22 cellular contexts compared by ENCODE assay signal in genomic region chr11:62413060-62413696, GRCh38. TPM values are rescaled to one million over a fixed set of nuclear protein-coding genes. Genes with fewer than 3 reads are reported as not detected.
A peak's percentile ranks its signal among the peaks of the same experiment; 100 is the strongest.
DNase-seq lines count a peak whose midpoint lies in the region; ATAC-seq and TF ChIP-seq lines count a peak whose summit lies in the region.
"Had no signal": no experiment of that assay in that cellular context is flagged by ENCODE, and none has a peak within 500 bp of the region (broad histone marks: within the 10 kb centered on the region; RNA-seq: fewer than 3 reads in every experiment).

No MANE protein-coding gene starts in this region.

- H3K36me3 ChIP-seq in esophagus squamous epithelium = no peaks in the 10 kb centered on the region
- no peaks in the 10 kb centered on the region for H3K36me3 ChIP-seq in tibial nerve
- H3K36me3 ChIP-seq: BE2C, HAP-1 had no signal

- TF ChIP-seq EP300 in tibial nerve (IDR thresholded peaks at IDR 0.05) = no peak

- H3K4me1 ChIP-seq in esophagus squamous epithelium = peaks cover 26 to 74% (median 31%) of the 10 kb centered on the region in 3 donors
- peaks cover 0 to 14% (median 6%) of the 10 kb centered on the region in 4 donors for H3K4me1 ChIP-seq in tibial nerve
- H3K4me1 ChIP-seq: BE2C, HAP-1 had no signal

- intact Hi-C loops in esophagus squamous epithelium (cut with DNase I) = no loop called here

- TF ChIP-seq POLR2A in esophagus squamous epithelium (IDR thresholded peaks at IDR 0.05) (peak in 1 of 4 donors; percentile 9), tibial nerve (IDR thresholded peaks at IDR 0.05) (no peak)

- H3K27ac ChIP-seq in esophagus squamous epithelium = peak overlapping the region; percentile 77 to 90 (median 81)
- peak overlapping the region in 3 of 4 donors; percentile 62 to 72 (median 64) for H3K27ac ChIP-seq in tibial nerve
- H3K27ac ChIP-seq: 22Rv1, HL-60, SK-N-MC had no signal

- no peaks in the 10 kb centered on the region for H3K9me3 ChIP-seq in esophagus squamous epithelium
- H3K9me3 ChIP-seq in tibial nerve = no peaks in the 10 kb centered on the region
- H3K9me3 ChIP-seq: BE2C, HAP-1 had no signal

- H3K27me3 ChIP-seq in esophagus squamous epithelium (no peaks in the 10 kb centered on the region), tibial nerve (no peaks in the 10 kb centered on the region)
- H3K27me3 ChIP-seq: BE2C had no signal

- ATAC-seq in GM21528 (IDR thresholded peaks at IDR 0.05; ENCODE audit: low FRiP score, unreplicated experiment) = no peak

- 20% methylated on average over 1 to 4 of the region's 8 CpGs for WGBS in esophagus squamous epithelium, 2 donors
- 9 to 26% methylated on average over 4 to 8 of the region's 8 CpGs for WGBS in tibial nerve, 2 donors

- H3K4me3 ChIP-seq in esophagus squamous epithelium (no peak overlapping the region), tibial nerve (no peak overlapping the region)
- H3K4me3 ChIP-seq: HAP-1, SK-N-MC had no signal

- peak; percentile 59 for DNase-seq in DMS 273 (lab: John Stamatoyannopoulos, UW; ENCODE audit: unreplicated experiment)
- DNase-seq in DMS 273 treated with DMSO at 0.1 percent for 48 hours (lab: John Stamatoyannopoulos, UW) = no peak
- DNase-seq in RPMI8226 = peak; percentile 55
- no peak for DNase-seq in esophagus squamous epithelium (lab: John Stamatoyannopoulos, UW)
- no peak for DNase-seq in tibial nerve (ENCODE audit: low spot score in 2 of 2)
- no peak for DNase-seq in T1000 (lab: John Stamatoyannopoulos, UW)
- no peak for DNase-seq in NCI-H1436 treated with DMSO at 0.1 percent for 48 hours (lab: John Stamatoyannopoulos, UW)
- DNase-seq: BE2C; Calu3; CD4-positive, alpha-beta T cell; DMS79; NCI-H1417 treated with DMSO at 0.1 percent for 48 hours; NCI-H2081; NCI-H2227 treated with DMSO at 0.1 percent for 48 hours; NCI-H524; Right ventricle myocardium superior had no signal

- no peak for TF ChIP-seq CTCF in esophagus squamous epithelium (IDR thresholded peaks at IDR 0.05)
- TF ChIP-seq CTCF in tibial nerve (IDR thresholded peaks at IDR 0.05) = no peak

RNA-seq across cellular contexts. Expression of gene SCGB1A1, which starts 5.7 kb away (rescaled TPM):
- 1 to 10 TPM in 2 of 4 donors, not detected in 2; 5.9 to 6.6 TPM for total RNA-seq in esophagus squamous epithelium
- not detected for total RNA-seq in tibial nerve
- total RNA-seq: Calu3; CD4-positive, alpha-beta T cell; LHCN-M2; Right ventricle myocardium superior had no signal

Comparison
In these comparisons a context has a peak if more than half of its experiments do, and no peak if none do; other contexts are left out.
1. DNase-seq: peak in DMS 273 (single experiment) and RPMI8226 (single experiment); none in DMS 273 treated with DMSO at 0.1 percent for 48 hours (single experiment), esophagus squamous epithelium (single experiment), tibial nerve (0 of 2), T1000 (single experiment) and NCI-H1436 treated with DMSO at 0.1 percent for 48 hours (single experiment).